1 cellular context compared by ENCODE assay signal in genomic region chr10:5071411-5072198, GRCh38.
TF ChIP-seq lines count a peak whose summit lies in the region.

No MANE protein-coding gene starts in this region.

TF ChIP-seq in GM23338, 12 proteins besides CTCF, POLR2A, EP300 and RAD21 (continued from another document):
- TF ChIP-seq REST (IDR thresholded peaks at IDR 0.05; ENCODE audit: unreplicated experiment) (no peak), NANOG (IDR thresholded peaks at IDR 0.05; ENCODE audit: borderline replicate concordance) (no peak), STAT1 (IDR thresholded peaks at IDR 0.05; ENCODE audit: unreplicated experiment) (no peak), ZNF114 (CRISPR knock-in tag; IDR thresholded peaks at IDR 0.05) (no peak), POLR2AphosphoS5 (IDR thresholded peaks at IDR 0.05; ENCODE audit: low read depth) (no peak), CREB1 (CRISPR knock-in tag; IDR thresholded peaks at IDR 0.05; ENCODE audit: low read depth) (no peak), JUNB (IDR thresholded peaks at IDR 0.05; ENCODE audit: unreplicated experiment) (no peak)
